In the genomic region with DNA sequence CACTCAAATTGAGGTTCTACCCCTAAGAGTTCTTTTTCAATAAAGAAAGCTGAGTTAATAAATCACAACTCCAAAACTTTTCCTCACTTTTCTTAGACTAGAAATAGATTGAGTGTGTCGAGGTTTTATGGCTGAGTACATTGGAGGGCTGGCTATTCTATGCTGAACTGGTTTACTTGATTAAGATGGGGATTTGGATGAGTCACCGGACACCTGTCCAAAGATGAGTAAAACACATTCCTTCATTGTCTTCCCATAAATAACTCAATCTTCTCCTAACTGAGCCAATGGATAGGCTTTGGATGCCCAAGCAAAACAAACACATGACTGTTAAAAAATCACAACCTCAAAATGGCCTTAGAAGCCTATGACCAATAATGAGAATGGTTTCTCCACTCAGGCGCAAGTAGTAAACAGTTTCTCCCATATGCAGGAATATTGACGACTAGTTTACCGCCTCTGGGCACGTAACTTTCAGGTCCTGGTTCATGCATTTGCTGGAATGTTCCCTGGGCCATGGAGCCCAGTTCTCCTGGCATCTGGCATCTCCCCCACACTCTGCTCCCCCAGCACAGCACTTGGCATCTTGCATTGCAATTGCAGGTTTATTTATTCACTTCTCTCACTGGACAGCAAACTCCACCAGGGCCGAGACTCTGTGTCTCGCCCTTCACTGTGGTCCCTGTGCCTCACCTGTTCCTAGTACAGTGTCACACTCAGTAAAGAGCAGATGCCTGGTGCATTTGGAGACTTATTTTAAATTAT, we compare ENCODE assay signal across 29 cellular contexts. TPM values are rescaled to one million over a fixed set of nuclear protein-coding genes. Genes with fewer than 3 reads are reported as not detected.
DNase-seq lines count a peak whose midpoint lies in the region; ATAC-seq, FAIRE-seq and TF ChIP-seq lines count a peak whose summit lies in the region.
"Had no signal": no experiment of that assay in that cellular context is flagged by ENCODE, and none has a peak within 500 bp of the region (broad histone marks: within the 10 kb centered on the region; RNA-seq: fewer than 3 reads in every experiment).

No MANE protein-coding gene starts in this region.

- TF ChIP-seq EP300 in A549 (IDR thresholded peaks at IDR 0.05): no peak

- H3K9me3 ChIP-seq in A549: no peaks in the 10 kb centered on the region
- no peaks in the 10 kb centered on the region for H3K9me3 ChIP-seq in breast epithelium
- H3K9me3 ChIP-seq: gastroesophageal sphincter, prostate gland, testis, uterus had no signal

- H3K4me1 ChIP-seq in A549: no peaks in the 10 kb centered on the region
- no peaks in the 10 kb centered on the region for H3K4me1 ChIP-seq in breast epithelium
- H3K4me1 ChIP-seq: gastroesophageal sphincter, prostate gland, testis had no signal

- no peak for FAIRE-seq in A549 (lab: Jason Lieb, UNC)
- FAIRE-seq: TTC549 had no signal

- H3K27ac ChIP-seq in A549 (no peak overlapping the region), RWPE1 (no peak overlapping the region), breast epithelium (no peak overlapping the region)
- H3K27ac ChIP-seq: cardiac muscle cell, gastroesophageal sphincter, KMS-11, prostate gland, testis had no signal

- DNase-seq in A549 (ENCODE audit: low read depth in 1 of 2, low spot score in 1 of 2) (no peak), RWPE1 (ENCODE audit: low spot score) (peak; percentile 40), fibroblast of mammary gland (ENCODE audit: low read depth) (peak; percentile 7), myocyte (ENCODE audit: low read depth) (peak; percentile 64), breast epithelium (ENCODE audit: low spot score in 2 of 2) (no peak)
- DNase-seq in stimulated activated CD8-positive, alpha-beta memory T cell treated with anti-CD3 and anti-CD28 coated beads, Interleukin-4, amount 100 ng/mL, for 48 hours: no peak
- no peak for DNase-seq in naive thymus-derived CD8-positive, alpha-beta T cell
- DNase-seq: 8988T; activated CD4-positive, alpha-beta memory T cell treated with anti-CD3 and anti-CD28 coated beads for 36 hours; activated CD8-positive, alpha-beta memory T cell treated with anti-CD3 and anti-CD28 coated beads, Interleukin-2, amount 50 U/mL, for 48 hours; CD8-positive, alpha-beta memory T cell; endodermal cell; NCI-H1436 treated with DMSO at 0.1 percent for 48 hours; NCI-H2107; NCI-H82; RPMI8226; stimulated activated naive CD4-positive, alpha-beta T cell treated with Interleukin-2 at 50 U/mL for 16 hours; testis; uterus had no signal

- no peaks in the 10 kb centered on the region for H3K36me3 ChIP-seq in breast epithelium
- H3K36me3 ChIP-seq: cardiac muscle cell, gastroesophageal sphincter, prostate gland, uterus had no signal

- no peak for TF ChIP-seq RAD21 in A549 (conservative IDR thresholded peaks at IDR 0.05 in 1 of 2, IDR thresholded peaks at IDR 0.05 in 1 of 2)

- H3K4me3 ChIP-seq in A549: no peak overlapping the region
- no peak overlapping the region for H3K4me3 ChIP-seq in fibroblast of mammary gland (ENCODE audit: control insufficient read depth, low read depth, low read length)
- no peak overlapping the region for H3K4me3 ChIP-seq in breast epithelium
- H3K4me3 ChIP-seq: cardiac muscle cell, gastroesophageal sphincter, prostate gland, testis, uterus had no signal

- H3K4me2 ChIP-seq in A549: no peak overlapping the region
- H3K4me2 ChIP-seq: KMS-11 had no signal

- H3K4me3 Mint-ChIP-seq in naive thymus-derived CD8-positive, alpha-beta T cell: no peak overlapping the region
- H3K4me3 Mint-ChIP-seq: activated CD4-positive, alpha-beta memory T cell treated with anti-CD3 and anti-CD28 coated beads for 36 hours; activated naive CD4-positive, alpha-beta T cell treated with anti-CD3 and anti-CD28 coated beads, Interleukin-2, amount 50 U/mL, for 24 hours; CD8-positive, alpha-beta memory T cell; endodermal cell; T-helper 1 cell treated with Interleukin-12 subunit alpha and Interleukin-12 subunit beta and Interleukin-4 antibody, amounts not matched to agents 30 μg/mL and 1 μg/mL, for 36 hours had no signal

- H3K9me3 Mint-ChIP-seq in naive thymus-derived CD8-positive, alpha-beta T cell: peaks cover 0 to 10% (median under 1%) of the 10 kb centered on the region in 9 donors
- H3K9me3 Mint-ChIP-seq: activated T-helper 2 cell treated with anti-CD3 and anti-CD28 coated beads, Interferon-gamma antibody, Interleukin-2, Interleukin-4, amounts not matched to agents 10 μg/mL and 5 μg/mL and 100 μg/mL, durations not matched to agents 14 hours and 24 hours and 36 hours; endodermal cell; T-helper 1 cell treated with Interleukin-12 subunit alpha and Interleukin-12 subunit beta and Interleukin-4 antibody, amounts not matched to agents 30 μg/mL and 1 μg/mL, for 36 hours had no signal

- no peak for ATAC-seq in A549
- ATAC-seq in HG03025 (IDR thresholded peaks at IDR 0.05; ENCODE audit: low FRiP score, unreplicated experiment): no peak
- ATAC-seq in naive thymus-derived CD8-positive, alpha-beta T cell: no peak
- ATAC-seq: activated CD4-positive, CD25-positive, alpha-beta regulatory T cell treated with anti-CD3 and anti-CD28 coated beads, Interleukin-2, amount 50 U/mL, for 24 hours; gastroesophageal sphincter had no signal

- no peaks in the 10 kb centered on the region for H3K27me3 ChIP-seq in breast epithelium
- H3K27me3 ChIP-seq: cardiac muscle cell, testis, uterus had no signal

- H3K4me1 Mint-ChIP-seq in naive thymus-derived CD8-positive, alpha-beta T cell: peaks cover 0 to 2% (median 0%) of the 10 kb centered on the region in 4 donors
- H3K4me1 Mint-ChIP-seq: activated naive CD4-positive, alpha-beta T cell treated with anti-CD3 and anti-CD28 coated beads, Interleukin-2, amount 50 U/mL, for 24 hours; CD8-positive, alpha-beta memory T cell had no signal

- CTCF ChIA-PET in A549 (lab: Yijun Ruan, JAX) (no interaction called here), RWPE1 (lab: Yijun Ruan, JAX) (no interaction called here)

- no peak for TF ChIP-seq CTCF in A549 (IDR thresholded peaks at IDR 0.05)
- no peak for TF ChIP-seq CTCF in RWPE1 (conservative IDR thresholded peaks at IDR 0.05; ENCODE audit: low read depth)
- no peak for TF ChIP-seq CTCF in fibroblast of mammary gland (conservative IDR thresholded peaks at IDR 0.05; ENCODE audit: control insufficient read depth, insufficient read depth, low read depth, low read length)
- no peak for TF ChIP-seq CTCF in breast epithelium (IDR thresholded peaks at IDR 0.05)

- 73% methylated on average over 8 of the region's 8 CpGs for WGBS in A549 (ENCODE audit: missing lambda C conversion rate)

- intact Hi-C loops in breast epithelium (cut with DNase I; ENCODE audit: low total_unique reads): no loop called here

- peaks cover 0 to 2% (median 0%) of the 10 kb centered on the region in 3 donors for H3K36me3 Mint-ChIP-seq in naive thymus-derived CD8-positive, alpha-beta T cell
- H3K36me3 Mint-ChIP-seq: activated CD4-positive, alpha-beta memory T cell treated with anti-CD3 and anti-CD28 coated beads for 36 hours; activated naive CD4-positive, alpha-beta T cell treated with anti-CD3 and anti-CD28 coated beads, Interleukin-2, amount 50 U/mL, for 24 hours had no signal

- no peak for TF ChIP-seq POLR2A in A549 (IDR thresholded peaks at IDR 0.05; ENCODE audit: low read length)
- no peak for TF ChIP-seq POLR2A in breast epithelium (IDR thresholded peaks at IDR 0.05)

- peaks cover 0 to 53% (median 3%) of the 10 kb centered on the region in 5 donors for H3K27me3 Mint-ChIP-seq in naive thymus-derived CD8-positive, alpha-beta T cell

- POLR2A ChIA-PET in A549 (lab: Yijun Ruan, JAX) (no interaction called here), RWPE1 (lab: Yijun Ruan, JAX; ENCODE audit: low non-redundant PET) (no interaction called here)
- POLR2A ChIA-PET in naive thymus-derived CD8-positive, alpha-beta T cell (lab: Charles Lee): no interaction called here

- no peak overlapping the region for H3K27ac Mint-ChIP-seq in naive thymus-derived CD8-positive, alpha-beta T cell
- H3K27ac Mint-ChIP-seq: activated CD4-positive, alpha-beta memory T cell treated with anti-CD3 and anti-CD28 coated beads for 36 hours; activated naive CD4-positive, alpha-beta T cell treated with anti-CD3 and anti-CD28 coated beads, Interleukin-2, amount 50 U/mL, for 24 hours; activated T-helper 2 cell treated with anti-CD3 and anti-CD28 coated beads, Interferon-gamma antibody, Interleukin-2, Interleukin-4, amounts not matched to agents 10 μg/mL and 5 μg/mL and 100 μg/mL, durations not matched to agents 14 hours and 24 hours and 36 hours; CD8-positive, alpha-beta memory T cell; endodermal cell; T-helper 1 cell treated with Interleukin-12 subunit alpha and Interleukin-12 subunit beta and Interleukin-4 antibody, amounts not matched to agents 30 μg/mL and 1 μg/mL, for 36 hours had no signal

TF ChIP-seq in A549, 52 proteins besides CTCF, POLR2A, EP300 and RAD21:
- TF ChIP-seq FOSL2 (IDR thresholded peaks at IDR 0.05): no peak
- peak; percentile 26; the same call in 1 of the 2 replicates for TF ChIP-seq FOSL2 (CRISPR knock-in tag; IDR thresholded peaks at IDR 0.05)
- no peak for TF ChIP-seq SREBF2 (IDR thresholded peaks at IDR 0.05)

RNA-seq across cellular contexts. Expression of a gene that starts 43.9 kb away (rescaled TPM):
- polyA plus RNA-seq in A549 (2011; rRNA removed) (3.9 and 7.9 TPM in 2 replicates), A549 (2017; fragmentation: RNase III; extraction: RNeasy Plus Mini Kit Qiagen cat#74134 plus additional on column Dnase treatment) (1.2 to 1.4 TPM (median 1.3 TPM) in 3 replicates)
- 0.96 and 0.98 TPM in 2 replicates for polyA plus RNA-seq in A549 (2012; cell fraction: cytosol; rRNA removed)
- 0.73 and 1.2 TPM in 2 replicates for polyA plus RNA-seq in A549 (2012; cell fraction: nucleus; rRNA removed)
- polyA minus RNA-seq in A549 (2011; rRNA and poly(A)+ RNA removed): 3.2 and 3.6 TPM in 2 replicates
- total RNA-seq in myocyte (5.0 and 6.3 TPM in 2 replicates), breast epithelium (1 to 10 TPM in 1 of 3 donors, under 1 TPM in 1, not detected in 1; 0.98 to 3.1 TPM)
- 20.5 TPM for polyA plus RNA-seq in myocyte (2012)
- total RNA-seq in naive thymus-derived CD8-positive, alpha-beta T cell: not detected
- polyA plus RNA-seq in naive thymus-derived CD8-positive, alpha-beta T cell: not detected
- total RNA-seq: activated T-helper 2 cell treated with anti-CD3 and anti-CD28 coated beads, Interferon-gamma antibody, Interleukin-2, Interleukin-4, amounts not matched to agents 10 μg/mL and 5 μg/mL and 100 μg/mL, durations not matched to agents 14 hours and 24 hours and 36 hours; cardiac muscle cell; endodermal cell had no signal
- polyA plus RNA-seq: cardiac muscle cell had no signal

Comparison
In these comparisons a context has a peak if more than half of its experiments do, and no peak if none do; other contexts are left out.
1. DNase-seq: peak in RWPE1 (single experiment), fibroblast of mammary gland (single experiment) and myocyte (single experiment); none in A549 (0 of 2), breast epithelium (0 of 2), stimulated activated CD8-positive, alpha-beta memory T cell treated with anti-CD3 and anti-CD28 coated beads, Interleukin-4, amount 100 ng/mL, for 48 hours (single experiment) and naive thymus-derived CD8-positive, alpha-beta T cell (0 of 10).